In the genomic region with DNA sequence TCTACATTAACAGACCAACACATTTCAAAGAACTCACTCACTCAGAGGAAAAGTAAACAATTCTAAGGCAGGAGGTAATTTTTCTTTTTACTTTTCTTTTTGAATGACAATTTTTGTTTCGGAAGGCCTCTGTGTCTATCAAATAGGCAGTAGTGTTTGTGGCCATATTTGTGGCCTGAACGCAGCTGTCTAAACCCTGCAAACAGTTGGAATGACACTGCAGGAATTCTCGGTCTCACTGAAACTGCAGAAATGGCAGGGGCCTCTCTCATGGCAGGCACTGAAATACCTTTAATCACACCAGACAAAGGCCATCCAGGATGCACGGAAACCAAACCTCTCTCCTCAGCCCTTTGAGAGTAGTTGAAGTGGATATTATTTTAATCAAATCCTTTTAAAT, we compare ENCODE assay signal across 1 cellular context.
TF ChIP-seq lines count a peak whose summit lies in the region.

No MANE protein-coding gene starts in this region.

TF ChIP-seq in H1, 55 proteins besides CTCF, POLR2A, EP300 and RAD21:
- no peak for TF ChIP-seq RFX5 (IDR thresholded peaks at IDR 0.05; ENCODE audit: borderline replicate concordance, low read depth, low read length)
- TF ChIP-seq BACH1 (IDR thresholded peaks at IDR 0.05; ENCODE audit: low read length) = 0 out of 2 replicates have a peak, but pooled peaks have one; percentile 33
